In the genomic region with DNA sequence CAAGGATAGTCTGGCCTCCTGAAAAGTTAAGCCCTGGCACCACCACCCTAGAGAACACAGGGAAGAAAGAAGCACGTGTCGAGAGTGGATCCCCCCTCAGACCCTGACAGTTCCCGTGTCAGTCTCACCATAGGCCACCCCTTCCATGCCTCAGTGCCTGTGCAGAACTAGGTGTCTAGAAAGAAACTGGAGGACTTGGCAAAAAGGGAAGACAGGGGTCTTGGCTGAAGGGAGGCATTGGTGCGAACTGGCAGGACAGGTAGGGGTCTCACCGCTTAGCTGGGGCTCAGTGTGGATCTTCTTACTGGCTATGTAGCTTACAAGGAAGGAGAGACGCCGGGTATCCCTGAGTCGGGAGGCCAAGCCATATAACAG, we compare ENCODE assay signal across 8 cellular contexts. TPM values are rescaled to one million over a fixed set of nuclear protein-coding genes. Genes with fewer than 3 reads are reported as not detected.
DNase-seq lines count a peak whose midpoint lies in the region; ATAC-seq and TF ChIP-seq lines count a peak whose summit lies in the region.

No MANE protein-coding gene starts in this region.

- H3K36me3 Mint-ChIP-seq in activated T-helper 17 cell treated with anti-CD3 and anti-CD28 coated beads, Interleukin-2, amount 50 U/mL, for 72 hours (ENCODE audit: low read depth), result peaks cover 45% of the 10 kb centered on the region
- H3K36me3 Mint-ChIP-seq in stimulated activated effector memory CD8-positive, alpha-beta T cell treated with anti-CD3 and anti-CD28 coated beads, Interleukin-12 subunit alpha, Interleukin-12 subunit beta, amount 100 ng/mL, for 72 hours, result peaks cover 60% of the 10 kb centered on the region

- no peaks in the 10 kb centered on the region for H3K27me3 Mint-ChIP-seq in activated T-helper 17 cell treated with anti-CD3 and anti-CD28 coated beads, Interleukin-2, amount 50 U/mL, for 72 hours

- peak overlapping the region; percentile 82 for H3K4me3 ChIP-seq in HFF-Myc (replicated peaks; ENCODE audit: low read depth, low read length)
- peak overlapping the region; percentile 76 for H3K4me3 ChIP-seq in iPS-18a (ENCODE audit: low read length)

- no peaks in the 10 kb centered on the region for H3K9me3 Mint-ChIP-seq in activated T-helper 17 cell treated with anti-CD3 and anti-CD28 coated beads, Interleukin-2, amount 50 U/mL, for 72 hours
- H3K9me3 Mint-ChIP-seq in stimulated activated effector memory CD8-positive, alpha-beta T cell treated with anti-CD3 and anti-CD28 coated beads, Interleukin-12 subunit alpha, Interleukin-12 subunit beta, amount 100 ng/mL, for 72 hours, result no peaks in the 10 kb centered on the region

- no peak for ATAC-seq in activated T-helper 17 cell treated with anti-CD3 and anti-CD28 coated beads, Interleukin-2, amount 50 U/mL, for 72 hours (replicated peaks)
- no peak for ATAC-seq in stimulated activated effector memory CD8-positive, alpha-beta T cell treated with anti-CD3 and anti-CD28 coated beads, Interleukin-12 subunit alpha, Interleukin-12 subunit beta, amount 100 ng/mL, for 72 hours
- ATAC-seq in HG03571 (IDR thresholded peaks at IDR 0.05; ENCODE audit: unreplicated experiment) (no peak), GM18505 (IDR thresholded peaks at IDR 0.05; ENCODE audit: unreplicated experiment) (no peak), HG03432 (IDR thresholded peaks at IDR 0.05; ENCODE audit: unreplicated experiment) (no peak)

- DNase-seq in HFF-Myc (ENCODE audit: extremely low read depth, low read depth) (no peak), NCI-H226 (no peak)
- DNase-seq in stimulated activated effector memory CD8-positive, alpha-beta T cell treated with anti-CD3 and anti-CD28 coated beads, Interleukin-12 subunit alpha, Interleukin-12 subunit beta, amount 100 ng/mL, for 72 hours (ENCODE audit: low spot score in 2 of 2), result no peak

- H3K4me1 ChIP-seq in iPS-18a (ENCODE audit: control insufficient read depth, low read depth, low read length), result peaks cover 5% of the 10 kb centered on the region

- H3K4me1 Mint-ChIP-seq in activated T-helper 17 cell treated with anti-CD3 and anti-CD28 coated beads, Interleukin-2, amount 50 U/mL, for 72 hours, result peaks cover 4% of the 10 kb centered on the region
- H3K4me1 Mint-ChIP-seq in stimulated activated effector memory CD8-positive, alpha-beta T cell treated with anti-CD3 and anti-CD28 coated beads, Interleukin-12 subunit alpha, Interleukin-12 subunit beta, amount 100 ng/mL, for 72 hours, result peaks cover 36% of the 10 kb centered on the region

- H3K27ac ChIP-seq in iPS-18a (ENCODE audit: low read length), result peak overlapping the region; percentile 98

- H3K27ac Mint-ChIP-seq in activated T-helper 17 cell treated with anti-CD3 and anti-CD28 coated beads, Interleukin-2, amount 50 U/mL, for 72 hours, result peak overlapping the region; percentile 95
- H3K27ac Mint-ChIP-seq in stimulated activated effector memory CD8-positive, alpha-beta T cell treated with anti-CD3 and anti-CD28 coated beads, Interleukin-12 subunit alpha, Interleukin-12 subunit beta, amount 100 ng/mL, for 72 hours, result peak overlapping the region; percentile 98

- TF ChIP-seq POLR2A in GM18505 (IDR thresholded peaks at IDR 0.05; ENCODE audit: borderline replicate concordance, extremely low read depth, insufficient read depth, insufficient read length), result no peak

- H3K9ac ChIP-seq in iPS-18a (ENCODE audit: low read length), result peak overlapping the region; percentile 95

- TF ChIP-seq CTCF in HFF-Myc (IDR thresholded peaks at IDR 0.05; ENCODE audit: low read depth, low read length, missing control alignments), result no peak

- H3K9me3 ChIP-seq in iPS-18a (ENCODE audit: control insufficient read depth, low read depth, low read length), result no peaks in the 10 kb centered on the region

- peaks cover 46% of the 10 kb centered on the region for H3K36me3 ChIP-seq in iPS-18a (ENCODE audit: control insufficient read depth, low read depth, low read length)

- peak overlapping the region; percentile 95 for H3K4me3 Mint-ChIP-seq in activated T-helper 17 cell treated with anti-CD3 and anti-CD28 coated beads, Interleukin-2, amount 50 U/mL, for 72 hours
- H3K4me3 Mint-ChIP-seq in stimulated activated effector memory CD8-positive, alpha-beta T cell treated with anti-CD3 and anti-CD28 coated beads, Interleukin-12 subunit alpha, Interleukin-12 subunit beta, amount 100 ng/mL, for 72 hours, result peak overlapping the region; percentile 99

- no peaks in the 10 kb centered on the region for H3K27me3 ChIP-seq in iPS-18a (ENCODE audit: control insufficient read depth, insufficient read depth, low read length)

RNA-seq across cellular contexts. Expression of a gene that starts 0.5 kb away (rescaled TPM):
- total RNA-seq in activated T-helper 17 cell treated with anti-CD3 and anti-CD28 coated beads, Interleukin-2, amount 50 U/mL, for 72 hours, result 100 to 1,000 TPM; 284 to 292 TPM

RNA-seq across cellular contexts. Expression of a gene that starts 10.2 kb away (rescaled TPM):
- 100 to 1,000 TPM; 122 to 151 TPM for total RNA-seq in activated T-helper 17 cell treated with anti-CD3 and anti-CD28 coated beads, Interleukin-2, amount 50 U/mL, for 72 hours

RNA-seq across cellular contexts. Expression of a gene that starts 16.6 kb away (rescaled TPM):
- total RNA-seq in activated T-helper 17 cell treated with anti-CD3 and anti-CD28 coated beads, Interleukin-2, amount 50 U/mL, for 72 hours, result 10 to 100 TPM; 33.4 to 36.0 TPM

RNA-seq across cellular contexts. Expression of a gene that starts 28.8 kb away (rescaled TPM):
- under 1 TPM in 1 of 2 donors, not detected in 1; 0.79 TPM for total RNA-seq in activated T-helper 17 cell treated with anti-CD3 and anti-CD28 coated beads, Interleukin-2, amount 50 U/mL, for 72 hours
